In genomic region chr10:559767-560047, GRCh38 we compare ENCODE assay signal across 17 cellular contexts.
"Had no signal": no experiment of that assay in that cellular context is flagged by ENCODE, and none has a peak within 500 bp of the region (broad histone marks: within the 10 kb centered on the region; RNA-seq: fewer than 3 reads in every experiment).

No MANE protein-coding gene starts in this region.

- H3K9ac ChIP-seq: parathyroid adenoma had no signal

- H2AFZ ChIP-seq: parathyroid adenoma had no signal

- ATAC-seq: activated T-cell treated with anti-CD3 and anti-CD28 coated beads, Interleukin-2, amount 50 U/mL, for 72 hours; heart right ventricle; natural killer cell had no signal

- H3K4me3 ChIP-seq: cardiac muscle cell, heart right ventricle, lung, right lobe of liver had no signal

- H3K27me3 ChIP-seq: cardiac muscle cell, heart right ventricle, right lobe of liver had no signal

- H3K9me3 ChIP-seq: right lobe of liver had no signal

- H3K27ac ChIP-seq: cardiac muscle cell, heart right ventricle, parathyroid adenoma, right lobe of liver had no signal

- DNase-seq: activated CD4-positive, alpha-beta memory T cell treated with anti-CD3 and anti-CD28 coated beads for 36 hours; activated CD4-positive, alpha-beta T cell treated with anti-CD3 and anti-CD28 coated beads for 48 hours; activated CD4-positive, CD25-positive, alpha-beta regulatory T cell; activated effector memory CD4-positive, alpha-beta T cell treated with Interleukin-2 at 50 U/mL for 16 hours; activated naive CD4-positive, alpha-beta T cell treated with anti-CD3 and anti-CD28 coated beads, Interleukin-2, amount 10 ng/mL, durations not matched to agents 7 days and 5 days; activated T-cell treated with anti-CD3 and anti-CD28 coated beads, Interleukin-2, amount 50 U/mL, for 72 hours; amygdala; heart right ventricle; kidney; midbrain; natural killer cell; right lobe of liver; stimulated activated CD4-positive, alpha-beta T cell treated with anti-CD3 and anti-CD28 coated beads, Interleukin-15, amount 100 ng/mL, for 24 hours; T1000 had no signal

- H3K36me3 ChIP-seq: cardiac muscle cell, heart right ventricle, right lobe of liver had no signal
